17 cellular contexts compared by ENCODE assay signal in the genomic region with DNA sequence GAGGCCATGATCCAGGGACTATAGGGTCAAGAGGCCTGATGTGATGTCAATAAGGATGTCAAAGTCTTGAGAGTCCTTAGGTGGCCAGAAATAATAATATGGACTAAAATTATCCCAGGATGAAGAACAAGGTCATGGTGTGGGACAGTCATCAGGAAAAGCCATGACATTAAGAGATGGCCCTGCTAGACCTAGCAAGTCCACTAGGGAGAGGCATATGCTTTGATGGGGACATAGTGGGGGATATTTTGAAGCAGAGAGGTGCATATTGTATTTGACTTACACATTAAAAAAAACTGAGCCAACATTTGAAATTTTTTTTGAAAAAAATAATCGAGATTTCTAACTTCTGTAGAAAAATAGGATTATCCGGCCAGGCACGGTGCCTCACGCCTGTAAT.
"Had no signal": no experiment of that assay in that cellular context is flagged by ENCODE, and none has a peak within 500 bp of the region (broad histone marks: within the 10 kb centered on the region; RNA-seq: fewer than 3 reads in every experiment).

No MANE protein-coding gene starts in this region.

- H2AFZ ChIP-seq: hepatocyte had no signal

- H3K36me3 Mint-ChIP-seq: activated naive CD4-positive, alpha-beta T cell treated with anti-CD3 and anti-CD28 coated beads, Interleukin-2, amount 50 U/mL, for 72 hours; natural killer cell had no signal

- H3K4me2 ChIP-seq: hepatocyte had no signal

- H3K79me2 ChIP-seq: hepatocyte had no signal

- H3K27ac Mint-ChIP-seq: activated CD8-positive, alpha-beta T cell treated with anti-CD3 and anti-CD28 coated beads for 36 hours; activated naive CD4-positive, alpha-beta T cell treated with anti-CD3 and anti-CD28 coated beads, Interleukin-2, amount 50 U/mL, for 72 hours; progenitor cell of endocrine pancreas had no signal

- H3K27me3 Mint-ChIP-seq: activated CD8-positive, alpha-beta T cell treated with anti-CD3 and anti-CD28 coated beads for 36 hours; progenitor cell of endocrine pancreas had no signal

- DNase-seq: activated CD4-positive, alpha-beta T cell treated with anti-CD3 and anti-CD28 coated beads for 48 hours; activated CD8-positive, alpha-beta T cell treated with anti-CD3 and anti-CD28 coated beads for 36 hours; activated effector memory CD4-positive, alpha-beta T cell treated with anti-CD3 and anti-CD28 coated beads, Interleukin-2, amount 50 U/mL, for 16 hours; activated T-cell treated with anti-CD3 and anti-CD28 coated beads, Interleukin-2, amount 50 U/mL, for 4 hours; left ventricle myocardium inferior; mesenchymal stem cell; natural killer cell; nucleus accumbens; stimulated activated CD4-positive, alpha-beta T cell treated with anti-CD3 and anti-CD28 coated beads, Interleukin-15, amount 100 ng/mL, for 24 hours; stimulated activated CD4-positive, alpha-beta T cell treated with anti-CD3 and anti-CD28 coated beads, Interleukin-4, amount 100 ng/mL, for 1 hour; stimulated activated naive CD8-positive, alpha-beta T cell treated with anti-CD3 and anti-CD28 coated beads, Interleukin-15, Interleukin-2, amounts not matched to agents 100 U/mL and 50 U/mL, for 24 hours had no signal

- H3K9me3 ChIP-seq: left ventricle myocardium inferior, right atrium auricular region had no signal

- H3K4me3 ChIP-seq: hepatocyte, left ventricle myocardium inferior, right atrium auricular region, skin epidermis had no signal

- ATAC-seq: activated CD8-positive, alpha-beta T cell treated with anti-CD3 and anti-CD28 coated beads for 36 hours; activated naive CD4-positive, alpha-beta T cell treated with anti-CD3 and anti-CD28 coated beads, Interleukin-2, amount 50 U/mL, for 72 hours; activated T-cell treated with anti-CD3 and anti-CD28 coated beads, Interleukin-2, amount 50 U/mL, for 4 hours; esophagus mucosa; stimulated activated naive CD8-positive, alpha-beta T cell treated with anti-CD3 and anti-CD28 coated beads, Interleukin-15, Interleukin-2, amounts not matched to agents 100 U/mL and 50 U/mL, for 24 hours had no signal

- H3K27ac ChIP-seq: hepatocyte, left ventricle myocardium inferior, right atrium auricular region, skin epidermis had no signal

- H3K4me3 Mint-ChIP-seq: activated CD8-positive, alpha-beta T cell treated with anti-CD3 and anti-CD28 coated beads for 36 hours; activated T-cell treated with anti-CD3 and anti-CD28 coated beads, Interleukin-2, amount 50 U/mL, for 4 hours; natural killer cell had no signal

- H3K4me1 ChIP-seq: left ventricle myocardium inferior, right atrium auricular region had no signal

- H3K36me3 ChIP-seq: left ventricle myocardium inferior, right atrium auricular region had no signal

- H3K27me3 ChIP-seq: hepatocyte, right atrium auricular region had no signal
